2 cellular contexts compared by ENCODE assay signal in genomic region chr6:106098383-106099234, GRCh38.
TF ChIP-seq lines count a peak whose summit lies in the region.

No MANE protein-coding gene starts in this region.

TF ChIP-seq in liver, 16 proteins besides CTCF, POLR2A, EP300 and RAD21:
- TF ChIP-seq, protein P1, sequence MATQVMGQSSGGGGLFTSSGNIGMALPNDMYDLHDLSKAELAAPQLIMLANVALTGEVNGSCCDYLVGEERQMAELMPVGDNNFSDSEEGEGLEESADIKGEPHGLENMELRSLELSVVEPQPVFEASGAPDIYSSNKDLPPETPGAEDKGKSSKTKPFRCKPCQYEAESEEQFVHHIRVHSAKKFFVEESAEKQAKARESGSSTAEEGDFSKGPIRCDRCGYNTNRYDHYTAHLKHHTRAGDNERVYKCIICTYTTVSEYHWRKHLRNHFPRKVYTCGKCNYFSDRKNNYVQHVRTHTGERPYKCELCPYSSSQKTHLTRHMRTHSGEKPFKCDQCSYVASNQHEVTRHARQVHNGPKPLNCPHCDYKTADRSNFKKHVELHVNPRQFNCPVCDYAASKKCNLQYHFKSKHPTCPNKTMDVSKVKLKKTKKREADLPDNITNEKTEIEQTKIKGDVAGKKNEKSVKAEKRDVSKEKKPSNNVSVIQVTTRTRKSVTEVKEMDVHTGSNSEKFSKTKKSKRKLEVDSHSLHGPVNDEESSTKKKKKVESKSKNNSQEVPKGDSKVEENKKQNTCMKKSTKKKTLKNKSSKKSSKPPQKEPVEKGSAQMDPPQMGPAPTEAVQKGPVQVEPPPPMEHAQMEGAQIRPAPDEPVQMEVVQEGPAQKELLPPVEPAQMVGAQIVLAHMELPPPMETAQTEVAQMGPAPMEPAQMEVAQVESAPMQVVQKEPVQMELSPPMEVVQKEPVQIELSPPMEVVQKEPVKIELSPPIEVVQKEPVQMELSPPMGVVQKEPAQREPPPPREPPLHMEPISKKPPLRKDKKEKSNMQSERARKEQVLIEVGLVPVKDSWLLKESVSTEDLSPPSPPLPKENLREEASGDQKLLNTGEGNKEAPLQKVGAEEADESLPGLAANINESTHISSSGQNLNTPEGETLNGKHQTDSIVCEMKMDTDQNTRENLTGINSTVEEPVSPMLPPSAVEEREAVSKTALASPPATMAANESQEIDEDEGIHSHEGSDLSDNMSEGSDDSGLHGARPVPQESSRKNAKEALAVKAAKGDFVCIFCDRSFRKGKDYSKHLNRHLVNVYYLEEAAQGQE (IDR thresholded peaks at IDR 0.05) = no peak
- TF ChIP-seq HNF4A (conservative IDR thresholded peaks at IDR 0.05) = no peak
- no peak for TF ChIP-seq YY1 (IDR thresholded peaks at IDR 0.05)
- TF ChIP-seq RXRA (IDR thresholded peaks at IDR 0.05) = no peak
- TF ChIP-seq, protein P2, sequence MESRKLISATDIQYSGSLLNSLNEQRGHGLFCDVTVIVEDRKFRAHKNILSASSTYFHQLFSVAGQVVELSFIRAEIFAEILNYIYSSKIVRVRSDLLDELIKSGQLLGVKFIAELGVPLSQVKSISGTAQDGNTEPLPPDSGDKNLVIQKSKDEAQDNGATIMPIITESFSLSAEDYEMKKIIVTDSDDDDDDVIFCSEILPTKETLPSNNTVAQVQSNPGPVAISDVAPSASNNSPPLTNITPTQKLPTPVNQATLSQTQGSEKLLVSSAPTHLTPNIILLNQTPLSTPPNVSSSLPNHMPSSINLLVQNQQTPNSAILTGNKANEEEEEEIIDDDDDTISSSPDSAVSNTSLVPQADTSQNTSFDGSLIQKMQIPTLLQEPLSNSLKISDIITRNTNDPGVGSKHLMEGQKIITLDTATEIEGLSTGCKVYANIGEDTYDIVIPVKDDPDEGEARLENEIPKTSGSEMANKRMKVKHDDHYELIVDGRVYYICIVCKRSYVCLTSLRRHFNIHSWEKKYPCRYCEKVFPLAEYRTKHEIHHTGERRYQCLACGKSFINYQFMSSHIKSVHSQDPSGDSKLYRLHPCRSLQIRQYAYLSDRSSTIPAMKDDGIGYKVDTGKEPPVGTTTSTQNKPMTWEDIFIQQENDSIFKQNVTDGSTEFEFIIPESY (IDR thresholded peaks at IDR 0.05) = no peak
- TF ChIP-seq NR2F2 (IDR thresholded peaks at IDR 0.05) = no peak
- no peak for TF ChIP-seq JUND (IDR thresholded peaks at IDR 0.05)
- no peak for TF ChIP-seq MAX (IDR thresholded peaks at IDR 0.05)
- no peak for TF ChIP-seq SP1 (IDR thresholded peaks at IDR 0.05)
- no peak for TF ChIP-seq HNF4G (IDR thresholded peaks at IDR 0.05)
- TF ChIP-seq, protein P3, sequence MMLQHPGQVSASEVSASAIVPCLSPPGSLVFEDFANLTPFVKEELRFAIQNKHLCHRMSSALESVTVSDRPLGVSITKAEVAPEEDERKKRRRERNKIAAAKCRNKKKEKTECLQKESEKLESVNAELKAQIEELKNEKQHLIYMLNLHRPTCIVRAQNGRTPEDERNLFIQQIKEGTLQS (IDR thresholded peaks at IDR 0.05) = no peak
- TF ChIP-seq FOXA1 (IDR thresholded peaks at IDR 0.05) = no peak
- no peak for TF ChIP-seq FOXA2 (IDR thresholded peaks at IDR 0.05)
- TF ChIP-seq TAF1 (conservative IDR thresholded peaks at IDR 0.05) = no peak
- no peak for TF ChIP-seq GABPA (IDR thresholded peaks at IDR 0.05 in 1 of 2, conservative IDR thresholded peaks at IDR 0.05 in 1 of 2)
- TF ChIP-seq EGR1 (IDR thresholded peaks at IDR 0.05; ENCODE audit: low read depth in 2 of 2) = no peak

TF ChIP-seq in HepG2, 621 proteins besides CTCF, POLR2A, EP300 and RAD21 (continued from another document):
- TF ChIP-seq, protein P4, sequence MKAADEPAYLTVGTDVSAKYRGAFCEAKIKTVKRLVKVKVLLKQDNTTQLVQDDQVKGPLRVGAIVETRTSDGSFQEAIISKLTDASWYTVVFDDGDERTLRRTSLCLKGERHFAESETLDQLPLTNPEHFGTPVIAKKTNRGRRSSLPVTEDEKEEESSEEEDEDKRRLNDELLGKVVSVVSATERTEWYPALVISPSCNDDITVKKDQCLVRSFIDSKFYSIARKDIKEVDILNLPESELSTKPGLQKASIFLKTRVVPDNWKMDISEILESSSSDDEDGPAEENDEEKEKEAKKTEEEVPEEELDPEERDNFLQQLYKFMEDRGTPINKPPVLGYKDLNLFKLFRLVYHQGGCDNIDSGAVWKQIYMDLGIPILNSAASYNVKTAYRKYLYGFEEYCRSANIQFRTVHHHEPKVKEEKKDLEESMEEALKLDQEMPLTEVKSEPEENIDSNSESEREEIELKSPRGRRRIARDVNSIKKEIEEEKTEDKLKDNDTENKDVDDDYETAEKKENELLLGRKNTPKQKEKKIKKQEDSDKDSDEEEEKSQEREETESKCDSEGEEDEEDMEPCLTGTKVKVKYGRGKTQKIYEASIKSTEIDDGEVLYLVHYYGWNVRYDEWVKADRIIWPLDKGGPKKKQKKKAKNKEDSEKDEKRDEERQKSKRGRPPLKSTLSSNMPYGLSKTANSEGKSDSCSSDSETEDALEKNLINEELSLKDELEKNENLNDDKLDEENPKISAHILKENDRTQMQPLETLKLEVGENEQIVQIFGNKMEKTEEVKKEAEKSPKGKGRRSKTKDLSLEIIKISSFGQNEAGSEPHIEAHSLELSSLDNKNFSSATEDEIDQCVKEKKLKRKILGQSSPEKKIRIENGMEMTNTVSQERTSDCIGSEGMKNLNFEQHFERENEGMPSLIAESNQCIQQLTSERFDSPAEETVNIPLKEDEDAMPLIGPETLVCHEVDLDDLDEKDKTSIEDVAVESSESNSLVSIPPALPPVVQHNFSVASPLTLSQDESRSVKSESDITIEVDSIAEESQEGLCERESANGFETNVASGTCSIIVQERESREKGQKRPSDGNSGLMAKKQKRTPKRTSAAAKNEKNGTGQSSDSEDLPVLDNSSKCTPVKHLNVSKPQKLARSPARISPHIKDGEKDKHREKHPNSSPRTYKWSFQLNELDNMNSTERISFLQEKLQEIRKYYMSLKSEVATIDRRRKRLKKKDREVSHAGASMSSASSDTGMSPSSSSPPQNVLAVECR (CRISPR knock-in tag; IDR thresholded peaks at IDR 0.05; ENCODE audit: borderline replicate concordance) = no peak
- TF ChIP-seq REXO4 (CRISPR knock-in tag; IDR thresholded peaks at IDR 0.05; ENCODE audit: borderline replicate concordance) (no peak), SP140L (CRISPR knock-in tag; IDR thresholded peaks at IDR 0.05; ENCODE audit: borderline replicate concordance) (no peak), ZNF460 (CRISPR knock-in tag; IDR thresholded peaks at IDR 0.05; ENCODE audit: borderline replicate concordance) (no peak), ZNF879 (CRISPR knock-in tag; IDR thresholded peaks at IDR 0.05) (no peak)
- TF ChIP-seq, protein P5, sequence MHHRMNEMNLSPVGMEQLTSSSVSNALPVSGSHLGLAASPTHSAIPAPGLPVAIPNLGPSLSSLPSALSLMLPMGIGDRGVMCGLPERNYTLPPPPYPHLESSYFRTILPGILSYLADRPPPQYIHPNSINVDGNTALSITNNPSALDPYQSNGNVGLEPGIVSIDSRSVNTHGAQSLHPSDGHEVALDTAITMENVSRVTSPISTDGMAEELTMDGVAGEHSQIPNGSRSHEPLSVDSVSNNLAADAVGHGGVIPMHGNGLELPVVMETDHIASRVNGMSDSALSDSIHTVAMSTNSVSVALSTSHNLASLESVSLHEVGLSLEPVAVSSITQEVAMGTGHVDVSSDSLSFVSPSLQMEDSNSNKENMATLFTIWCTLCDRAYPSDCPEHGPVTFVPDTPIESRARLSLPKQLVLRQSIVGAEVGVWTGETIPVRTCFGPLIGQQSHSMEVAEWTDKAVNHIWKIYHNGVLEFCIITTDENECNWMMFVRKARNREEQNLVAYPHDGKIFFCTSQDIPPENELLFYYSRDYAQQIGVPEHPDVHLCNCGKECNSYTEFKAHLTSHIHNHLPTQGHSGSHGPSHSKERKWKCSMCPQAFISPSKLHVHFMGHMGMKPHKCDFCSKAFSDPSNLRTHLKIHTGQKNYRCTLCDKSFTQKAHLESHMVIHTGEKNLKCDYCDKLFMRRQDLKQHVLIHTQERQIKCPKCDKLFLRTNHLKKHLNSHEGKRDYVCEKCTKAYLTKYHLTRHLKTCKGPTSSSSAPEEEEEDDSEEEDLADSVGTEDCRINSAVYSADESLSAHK (CRISPR knock-in tag; IDR thresholded peaks at IDR 0.05; ENCODE audit: borderline replicate concordance) = no peak
- TF ChIP-seq, protein P6, sequence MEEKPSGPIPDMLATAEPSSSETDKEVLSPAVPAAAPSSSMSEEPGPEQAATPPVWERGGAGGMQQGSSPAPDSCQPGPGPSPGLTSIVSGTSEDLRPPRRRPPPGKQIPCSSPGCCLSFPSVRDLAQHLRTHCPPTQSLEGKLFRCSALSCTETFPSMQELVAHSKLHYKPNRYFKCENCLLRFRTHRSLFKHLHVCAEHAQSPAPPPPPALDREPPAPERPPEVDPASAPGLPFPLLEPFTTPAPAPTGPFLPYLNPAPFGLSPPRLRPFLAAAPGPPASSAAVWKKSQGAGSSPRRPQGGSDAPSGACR (CRISPR knock-in tag; IDR thresholded peaks at IDR 0.05) = no peak
